ENCODE assay signal across 11 cellular contexts in genomic region chr22:29623059-29623458, GRCh38. TPM values are rescaled to one million over a fixed set of nuclear protein-coding genes. Genes with fewer than 3 reads are reported as not detected.
DNase-seq lines count a peak whose midpoint lies in the region; ATAC-seq and TF ChIP-seq lines count a peak whose summit lies in the region.
"Had no signal": no experiment of that assay in that cellular context is flagged by ENCODE, and none has a peak within 500 bp of the region (broad histone marks: within the 10 kb centered on the region; RNA-seq: fewer than 3 reads in every experiment).

No MANE protein-coding gene starts in this region.

- H2AK5ac ChIP-seq in mesendoderm (ENCODE audit: low read length), result no peak overlapping the region

- H3K56ac ChIP-seq in mesendoderm (ENCODE audit: low read length), result no peak overlapping the region

- H2BK120ac ChIP-seq in mesendoderm (ENCODE audit: low read depth, low read length), result no peak overlapping the region

- no peak overlapping the region for H3K4ac ChIP-seq in mesendoderm (ENCODE audit: low read depth, low read length)

- H3K4me1 Mint-ChIP-seq in CD8-positive, alpha-beta T cell (ENCODE audit: low read depth), result peaks cover 55% of the 10 kb centered on the region

- no peak for ATAC-seq in CD8-positive, alpha-beta T cell
- ATAC-seq in body of pancreas (no peak), GM19023 (IDR thresholded peaks at IDR 0.05; ENCODE audit: unreplicated experiment) (no peak), HG03045 (IDR thresholded peaks at IDR 0.05; ENCODE audit: unreplicated experiment) (no peak)

- H2AFZ ChIP-seq in osteoblast (ENCODE audit: low read length), result no peak overlapping the region

- peaks cover 31% of the 10 kb centered on the region for H3K4me1 ChIP-seq in CD8-positive, alpha-beta T cell (ENCODE audit: insufficient read depth, low read length)
- H3K4me1 ChIP-seq in body of pancreas (peaks cover 60% of the 10 kb centered on the region), osteoblast (ENCODE audit: insufficient read depth, low read length) (peaks cover 80% of the 10 kb centered on the region), mesendoderm (ENCODE audit: control insufficient read depth, low read depth, low read length) (peaks cover 2% of the 10 kb centered on the region)

- H3K4me3 ChIP-seq in CD8-positive, alpha-beta T cell (ENCODE audit: low read depth, low read length), result no peak overlapping the region
- no peak overlapping the region for H3K4me3 ChIP-seq in body of pancreas
- no peak overlapping the region for H3K4me3 ChIP-seq in osteoblast (ENCODE audit: insufficient read depth, low read length)
- H3K4me3 ChIP-seq in mesendoderm (ENCODE audit: low read length), result no peak overlapping the region
- H3K4me3 ChIP-seq: right lobe of liver, SK-N-MC had no signal

- H3K4me2 ChIP-seq in osteoblast (ENCODE audit: insufficient read depth, low read length) (no peak overlapping the region), mesendoderm (ENCODE audit: low read length) (no peak overlapping the region)

- no peaks in the 10 kb centered on the region for H3K36me3 ChIP-seq in CD8-positive, alpha-beta T cell (ENCODE audit: insufficient read depth, low read length)
- H3K36me3 ChIP-seq in KOPT-K1 (ENCODE audit: insufficient read depth, low read length) (no peaks in the 10 kb centered on the region), body of pancreas (replicated peaks in 1 of 2; ENCODE audit: insufficient read depth in 1 of 2, low read depth in 2 of 2) (no peaks in the 10 kb centered on the region), osteoblast (ENCODE audit: insufficient read depth, low read length) (no peaks in the 10 kb centered on the region), mesendoderm (ENCODE audit: control insufficient read depth, insufficient read depth, low read length) (no peaks in the 10 kb centered on the region)
- H3K36me3 ChIP-seq: right lobe of liver had no signal

- POLR2A ChIA-PET in CD8-positive, alpha-beta T cell (lab: Charles Lee), result interaction anchor here (0.8 to 1.4 kb wide), 2 partner anchors 19 to 381 kb away, joined by 3 to 7 read pairs; partner anchors contain the start of gene NF2

- no peak overlapping the region for H4K8ac ChIP-seq in mesendoderm (ENCODE audit: low read depth, low read length)

- H3K27ac ChIP-seq in CD8-positive, alpha-beta T cell (ENCODE audit: low read depth, low read length), result no peak overlapping the region
- H3K27ac ChIP-seq in KOPT-K1 (ENCODE audit: low read depth, low read length, poor library complexity, severe bottlenecking) (peak overlapping the region; percentile 31), body of pancreas (peak overlapping the region in 3 of 4 donors; percentile 53 to 81 (median 64)), osteoblast (ENCODE audit: low read depth, low read length) (peak overlapping the region; percentile 96), mesendoderm (ENCODE audit: low read depth, low read length) (no peak overlapping the region)
- H3K27ac ChIP-seq: right lobe of liver, SK-N-MC had no signal

- H2BK15ac ChIP-seq in mesendoderm (replicated peaks; ENCODE audit: low read depth), result no peak overlapping the region

- no peak for TF ChIP-seq POLR2A in body of pancreas (IDR thresholded peaks at IDR 0.05)

- H3K27ac Mint-ChIP-seq in CD8-positive, alpha-beta T cell, result peak overlapping the region; percentile 80

- CTCF ChIA-PET in CD8-positive, alpha-beta T cell (lab: Charles Lee), result interaction anchor here (1.2 to 1.4 kb wide), 5 partner anchors 12 to 34 kb away, joined by 4 to 6 read pairs (median 4); no protein-coding TSS in a partner anchor

- peaks cover under 1% of the 10 kb centered on the region for H3K36me3 Mint-ChIP-seq in CD8-positive, alpha-beta T cell

- no peak overlapping the region for H3K18ac ChIP-seq in mesendoderm (ENCODE audit: low read length)

- H2BK5ac ChIP-seq in mesendoderm (ENCODE audit: low read length), result no peak overlapping the region

- no peaks in the 10 kb centered on the region for H4K20me1 ChIP-seq in osteoblast (ENCODE audit: insufficient read depth, low read length)

- H3K9ac ChIP-seq in mesendoderm (ENCODE audit: low read length), result no peak overlapping the region

- no peak for DNase-seq in CD8-positive, alpha-beta T cell
- DNase-seq in body of pancreas, result no peak
- DNase-seq in osteoblast (ENCODE audit: insufficient read length, low spot score, missing footprints), result no peak
- DNase-seq in mesendoderm, result no peak
- DNase-seq: activated CD8-positive, alpha-beta memory T cell treated with anti-CD3 and anti-CD28 coated beads for 24 hours; NCI-H446 treated with DMSO at 0.1 percent for 48 hours; right lobe of liver had no signal

- WGBS in body of pancreas, 2 donors, result 74 to 85% methylated on average over 5 to 6 of the region's 6 CpGs
- WGBS in mesendoderm (ENCODE audit: extremely low coverage, insufficient coverage, low lambda C conversion rate), result 100% methylated on average over 1 of the region's 6 CpGs

- H3K79me2 ChIP-seq in osteoblast (ENCODE audit: insufficient read depth, low read length), result peaks cover 69% of the 10 kb centered on the region
- H3K79me2 ChIP-seq in mesendoderm (ENCODE audit: control insufficient read depth, insufficient read depth, low read length), result no peaks in the 10 kb centered on the region

- H3K23ac ChIP-seq in mesendoderm (ENCODE audit: low read length), result no peak overlapping the region

- H3K4me3 Mint-ChIP-seq in CD8-positive, alpha-beta T cell, result peak overlapping the region; percentile 64

- H3K9me3 Mint-ChIP-seq in CD8-positive, alpha-beta T cell, result no peaks in the 10 kb centered on the region

- no peak for TF ChIP-seq CTCF in CD8-positive, alpha-beta T cell (IDR thresholded peaks at IDR 0.05)
- TF ChIP-seq CTCF in body of pancreas (IDR thresholded peaks at IDR 0.05) (no peak), osteoblast (IDR thresholded peaks at IDR 0.05; ENCODE audit: extremely low read depth, low read depth, low read length) (no peak)

- intact Hi-C loops in CD8-positive, alpha-beta T cell (cut with DNase I, micrococcal nuclease), result loop anchor here in 1 of 2 experiments (10.0 kb wide), 1 partner anchor 228 kb away; no protein-coding TSS in a partner anchor
- intact Hi-C loops in body of pancreas (cut with DNase I), result no loop called here

- peaks cover 8% of the 10 kb centered on the region for H3K79me1 ChIP-seq in mesendoderm (ENCODE audit: low read length)

- no peak overlapping the region for H4K5ac ChIP-seq in mesendoderm (ENCODE audit: low read length)

- no peaks in the 10 kb centered on the region for H3K27me3 Mint-ChIP-seq in CD8-positive, alpha-beta T cell (ENCODE audit: low read depth)

- no peaks in the 10 kb centered on the region for H3K9me3 ChIP-seq in CD8-positive, alpha-beta T cell (ENCODE audit: low read length)
- H3K9me3 ChIP-seq in KOPT-K1 (ENCODE audit: insufficient read depth, low read length, poor library complexity, severe bottlenecking), result no peaks in the 10 kb centered on the region
- H3K9me3 ChIP-seq in body of pancreas, result no peaks in the 10 kb centered on the region
- H3K9me3 ChIP-seq in osteoblast (ENCODE audit: low read depth, low read length), result no peaks in the 10 kb centered on the region
- H3K9me3 ChIP-seq: right lobe of liver had no signal

- no peaks in the 10 kb centered on the region for H3K27me3 ChIP-seq in CD8-positive, alpha-beta T cell (ENCODE audit: insufficient read depth, low read length)
- no peaks in the 10 kb centered on the region for H3K27me3 ChIP-seq in body of pancreas
- no peaks in the 10 kb centered on the region for H3K27me3 ChIP-seq in osteoblast (ENCODE audit: insufficient read depth, low read length)
- no peaks in the 10 kb centered on the region for H3K27me3 ChIP-seq in mesendoderm (ENCODE audit: insufficient read depth, low read length, poor library complexity)
- H3K27me3 ChIP-seq: right lobe of liver had no signal

RNA-seq across cellular contexts. Expression of gene NF2, which starts 19.6 kb away (rescaled TPM):
- total RNA-seq in CD8-positive, alpha-beta T cell, result 10 to 100 TPM; 22.6 to 23.2 TPM
- 10 to 100 TPM; 21.4 to 26.5 TPM for total RNA-seq in body of pancreas
- total RNA-seq in osteoblast, result 72.7 and 84.0 TPM in 2 replicates
- polyA plus RNA-seq in mesendoderm (2013, experiment 1 of 2), result 13.7 TPM
- polyA plus RNA-seq in mesendoderm (2013, experiment 2 of 2), result 13.6 TPM

RNA-seq across cellular contexts. Expression of gene NIPSNAP1, which starts 42.1 kb away (rescaled TPM):
- 10 to 100 TPM; 15.9 to 16.1 TPM for total RNA-seq in CD8-positive, alpha-beta T cell
- total RNA-seq in body of pancreas, result 10 to 100 TPM in 1 of 2 donors, 1 to 10 TPM in 1; 9.2 to 25.4 TPM
- 47.0 and 52.5 TPM in 2 replicates for total RNA-seq in osteoblast
- polyA plus RNA-seq in mesendoderm (2013, experiment 1 of 2), result 75.5 TPM
- 78.1 TPM for polyA plus RNA-seq in mesendoderm (2013, experiment 2 of 2)

Comparison
In these comparisons a context has a peak if more than half of its experiments do, and no peak if none do; other contexts are left out.
1. H3K27ac ChIP-seq: peak in KOPT-K1 (single experiment), body of pancreas (3 of 4) and osteoblast (single experiment); none in CD8-positive, alpha-beta T cell (single experiment) and mesendoderm (single experiment).